Comparison of ENCODE assay signal across 9 cellular contexts in genomic region chr6:35496036-35496850, GRCh38. TPM values are rescaled to one million over a fixed set of nuclear protein-coding genes. Genes with fewer than 3 reads are reported as not detected.
A peak's percentile ranks its signal among the peaks of the same experiment; 100 is the strongest.
DNase-seq lines count a peak whose midpoint lies in the region; ATAC-seq, FAIRE-seq and TF ChIP-seq lines count a peak whose summit lies in the region.
"Had no signal": no experiment of that assay in that cellular context is flagged by ENCODE, and none has a peak within 500 bp of the region (broad histone marks: within the 10 kb centered on the region; RNA-seq: fewer than 3 reads in every experiment).

No MANE protein-coding gene starts in this region.

- no peaks in the 10 kb centered on the region for H3K36me3 ChIP-seq in BLaER1 treated with 17β-estradiol and CSF1 and Interleukin-3, amounts not matched to agents 10 nM and 100 nM
- no peaks in the 10 kb centered on the region for H3K36me3 ChIP-seq in KMS-11 (ENCODE audit: insufficient read depth)
- H3K36me3 ChIP-seq in bronchial epithelial cell (ENCODE audit: control insufficient read depth, insufficient read depth, low read length), result peaks cover 1% of the 10 kb centered on the region
- peaks cover 0 to 2% of the 10 kb centered on the region in 2 experiments; a peak in 1 of 5 replicates for H3K36me3 ChIP-seq in HepG2 (replicated peaks in 1 of 2; ENCODE audit: control insufficient read depth in 1 of 2, insufficient read depth in 2 of 2, low read length in 2 of 2)
- no peaks in the 10 kb centered on the region for H3K36me3 ChIP-seq in transverse colon

- no peaks in the 10 kb centered on the region for H3K79me2 ChIP-seq in KMS-11 (ENCODE audit: insufficient read depth, low read depth)
- peaks cover 46% of the 10 kb centered on the region for H3K79me2 ChIP-seq in HepG2 (ENCODE audit: insufficient read depth, low read length)

- TF ChIP-seq POLR2A in HepG2 (IDR thresholded peaks at IDR 0.05; ENCODE audit: insufficient read depth in 1 of 2, low read depth in 2 of 2, low read length in 2 of 2), result peak in 1 of 2 experiments; percentile 57; a peak in 2 of 4 replicates
- peak; percentile 43 for TF ChIP-seq POLR2A in transverse colon (IDR thresholded peaks at IDR 0.05)

- FAIRE-seq in bronchial epithelial cell (lab: Jason Lieb, UNC) (no peak), HepG2 (lab: Jason Lieb, UNC) (no peak)

- H4K20me1 ChIP-seq in BLaER1 treated with 17β-estradiol and CSF1 and Interleukin-3, amounts not matched to agents 10 nM and 100 nM, result peaks cover 16 to 81% (median 48%) of the 10 kb centered on the region in 11 experiments; a peak in 20 of 22 replicates
- H4K20me1 ChIP-seq in KMS-11 (ENCODE audit: insufficient read depth) (no peaks in the 10 kb centered on the region), HepG2 (ENCODE audit: insufficient read depth, low read length) (peaks cover 44% of the 10 kb centered on the region; the same call in 1 of the 2 replicates)

- H3K9ac ChIP-seq in BLaER1 treated with 17β-estradiol and CSF1 and Interleukin-3, amounts not matched to agents 10 nM and 100 nM, result peak overlapping the region in 5 of 11 experiments; percentile 13 to 68 (median 65); a peak in 7 of 22 replicates
- H3K9ac ChIP-seq in KMS-11 (no peak overlapping the region), HepG2 (ENCODE audit: insufficient read depth, low read depth, low read length) (peak overlapping the region; percentile 98)

- H3K4me2 ChIP-seq in BLaER1 treated with 17β-estradiol and CSF1 and Interleukin-3, amounts not matched to agents 10 nM and 100 nM, result peak overlapping the region; percentile 64 to 98 (median 95)
- peak overlapping the region; percentile 42; the same call in 1 of the 2 replicates for H3K4me2 ChIP-seq in KMS-11
- peak overlapping the region; percentile 96 for H3K4me2 ChIP-seq in HepG2 (ENCODE audit: low read depth, low read length)

- ATAC-seq in HepG2, result peak; percentile 80
- ATAC-seq in HG03354 (IDR thresholded peaks at IDR 0.05; ENCODE audit: poor library complexity, severe bottlenecking, unreplicated experiment), result no peak

- DNase-seq in bronchial epithelial cell (ENCODE audit: low read depth), result no peak
- DNase-seq in HepG2 (ENCODE audit: low spot score), result peak; percentile 43
- DNase-seq in transverse colon, result peak; percentile 58
- DNase-seq in stimulated activated CD4-positive, alpha-beta T cell treated with anti-CD3 and anti-CD28 coated beads, Interleukin-15, amount 100 ng/mL, for 24 hours, result no peak
- DNase-seq in GM20000 (ENCODE audit: low spot score), result no peak

- in situ Hi-C loops in HepG2 (cut with HindIII; ENCODE audit: extremely low pct_ligation_motif_present, low pct_unique_long_range_greater_than_20kb) (no loop called here), transverse colon (cut with MboI; ENCODE audit: low pct_ligation_motif_present in 1 of 4, low pct_unique_long_range_greater_than_20kb in 1 of 4, low sequenced_read_pairs in 3 of 4) (no loop called here)

- 0% methylated on average over 13 of the region's 64 CpGs for WGBS in HepG2 (ENCODE audit: low lambda C conversion rate)
- WGBS in transverse colon (ENCODE audit: low coverage in 1 of 2), 2 donors, result 11% methylated on average over 26 of the region's 64 CpGs; no CpG with 5 or more reads in 1 of the 2 donors

- intact Hi-C loops in HepG2 (cut with micrococcal nuclease; ENCODE audit: unreplicated experiment) (loop anchor here (1.0 kb wide), 1 partner anchor 154 kb away; the partner anchor contains the start of gene PPARD), transverse colon (cut with DNase I; ENCODE audit: low total_unique reads) (no loop called here)

- H2AFZ ChIP-seq in KMS-11 (ENCODE audit: low read depth) (peak overlapping the region; percentile 30; the same call in 1 of the 2 replicates), HepG2 (ENCODE audit: low read length) (no peak overlapping the region)

- BruUV-seq in HepG2 (replicated peaks; lab: Mats Ljungman, UMichigan), result no TSS peak

- peak; percentile 35; the same call in 1 of the 2 replicates for TF ChIP-seq RAD21 in HepG2 (CRISPR knock-in tag; IDR thresholded peaks at IDR 0.05)

- TF ChIP-seq EP300 in HepG2 (IDR thresholded peaks at IDR 0.05; ENCODE audit: low read depth in 2 of 2, low read length in 2 of 2) (no peak), HepG2 (CRISPR knock-in tag; IDR thresholded peaks at IDR 0.05; ENCODE audit: borderline replicate concordance) (no peak), transverse colon (IDR thresholded peaks at IDR 0.05; ENCODE audit: low read depth) (no peak)

- no peak for TF ChIP-seq CTCF in KMS-11 (conservative IDR thresholded peaks at IDR 0.05; ENCODE audit: low read depth, low read length)
- TF ChIP-seq CTCF in bronchial epithelial cell (IDR thresholded peaks at IDR 0.05; ENCODE audit: insufficient read depth, low read length, severe bottlenecking), result no peak
- TF ChIP-seq CTCF in HepG2 (CRISPR knock-in tag; IDR thresholded peaks at IDR 0.05), result no peak
- TF ChIP-seq CTCF in transverse colon (IDR thresholded peaks at IDR 0.05), result no peak
- TF ChIP-seq CTCF in GM20000 (IDR thresholded peaks at IDR 0.05; ENCODE audit: extremely low read depth, missing control alignments), result no peak

- H3K4me1 ChIP-seq in BLaER1 treated with 17β-estradiol and CSF1 and Interleukin-3, amounts not matched to agents 10 nM and 100 nM, result peaks cover 61 to 69% (median 66%) of the 10 kb centered on the region in 10 experiments
- H3K4me1 ChIP-seq in KMS-11 (ENCODE audit: low read depth, poor library complexity, severe bottlenecking) (peaks cover 18% of the 10 kb centered on the region), HepG2 (ENCODE audit: insufficient read depth, low read length) (peaks cover 64% of the 10 kb centered on the region), transverse colon (peaks cover 16 to 54% (median 47%) of the 10 kb centered on the region in 4 donors)

- H3K4me3 ChIP-seq in BLaER1 treated with 17β-estradiol and CSF1 and Interleukin-3, amounts not matched to agents 10 nM and 100 nM, result peak overlapping the region in 9 of 10 experiments; percentile 42 to 78 (median 72); a peak in 15 of 20 replicates
- H3K4me3 ChIP-seq in KMS-11 (IDR thresholded peaks at IDR 0.05; ENCODE audit: insufficient read depth, low read depth, low read length) (no peak overlapping the region), bronchial epithelial cell (ENCODE audit: low read depth, low read length) (peak overlapping the region; percentile 56), HepG2 (replicated peaks in 1 of 3; ENCODE audit: insufficient read depth in 1 of 3, low read depth in 2 of 3, low read length in 3 of 3) (peak overlapping the region; percentile 81 to 95 (median 94)), transverse colon (peak overlapping the region; percentile 64 to 98 (median 94))

- peaks cover 9 to 93% (median 19%) of the 10 kb centered on the region in 11 experiments; a peak in 21 of 22 replicates for H3K27me3 ChIP-seq in BLaER1 treated with 17β-estradiol and CSF1 and Interleukin-3, amounts not matched to agents 10 nM and 100 nM
- H3K27me3 ChIP-seq in KMS-11 (ENCODE audit: insufficient read depth, low read depth) (no peaks in the 10 kb centered on the region), bronchial epithelial cell (ENCODE audit: control insufficient read depth, insufficient read depth, low read length) (no peaks in the 10 kb centered on the region), HepG2 (ENCODE audit: control insufficient read depth in 1 of 2, insufficient read depth in 2 of 2, low read length in 2 of 2) (peaks cover 6 to 31% of the 10 kb centered on the region in 2 experiments; a peak in 4 of 5 replicates), transverse colon (peaks cover 11% of the 10 kb centered on the region)

- no peak overlapping the region for H3K27ac ChIP-seq in BLaER1 treated with 17β-estradiol and CSF1 and Interleukin-3, amounts not matched to agents 10 nM and 100 nM
- H3K27ac ChIP-seq in KMS-11 (no peak overlapping the region), HepG2 (ENCODE audit: extremely low read length, insufficient read depth, low read length) (peak overlapping the region; percentile 84), transverse colon (peak overlapping the region; percentile 94 to 99 (median 98))

- CTCF ChIA-PET in HepG2 (lab: Yijun Ruan, JAX; ENCODE audit: low intra/inter-chr PET ratio, low total read pairs), result no interaction called here

- H3K9me3 ChIP-seq in BLaER1 treated with 17β-estradiol and CSF1 and Interleukin-3, amounts not matched to agents 10 nM and 100 nM (replicated peaks in 1 of 11), result no peaks in the 10 kb centered on the region
- H3K9me3 ChIP-seq in HepG2 (ENCODE audit: low read length), result no peaks in the 10 kb centered on the region
- H3K9me3 ChIP-seq in transverse colon, result no peaks in the 10 kb centered on the region

- POLR2A ChIA-PET in HepG2 (lab: Yijun Ruan, JAX), result interaction anchor here (0.9 to 4.0 kb wide), 14 partner anchors 9 to 243 kb away, joined by 3 to 88 read pairs (median 4); partner anchors contain the start of genes RPL10A and ZNF76

RNA-seq across cellular contexts. Expression of gene TEAD3, which starts 0.6 kb away (rescaled TPM):
- total RNA-seq in bronchial epithelial cell (5.3 and 7.6 TPM in 2 replicates), HepG2 (2016; rRNA removed; fragmentation: Illumina TruSeq; extraction: Trizol) (14.4 and 15.1 TPM in 2 replicates), transverse colon (10 to 100 TPM; 23.0 to 67.7 (median 25.3) TPM)
- total RNA-seq in HepG2 (2016; cell fraction: cytosol; rRNA removed; fragmentation: Illumina TruSeq; extraction: Trizol; ENCODE audit: low read depth), result 3.9 and 4.4 TPM in 2 replicates
- 12.5 and 14.5 TPM in 2 replicates for total RNA-seq in HepG2 (2016; cell fraction: insoluble cytoplasmic fraction; rRNA removed; fragmentation: Illumina TruSeq; extraction: Trizol)
- total RNA-seq in HepG2 (2016; cell fraction: membrane; rRNA removed; fragmentation: Illumina TruSeq; extraction: Trizol), result 14.0 and 14.5 TPM in 2 replicates
- total RNA-seq in HepG2 (2016; cell fraction: nucleus; rRNA removed; fragmentation: Illumina TruSeq; extraction: Trizol), result 12.5 and 14.3 TPM in 2 replicates
- polyA plus RNA-seq in HepG2 (2011; rRNA removed), result 16.5 and 20.5 TPM in 2 replicates
- 11.8 and 14.3 TPM in 2 replicates for polyA plus RNA-seq in HepG2 (2011; cell fraction: cytosol; rRNA removed)
- 41.6 and 45.4 TPM in 2 replicates for polyA plus RNA-seq in HepG2 (2011; cell fraction: nucleus; rRNA removed)
- polyA plus RNA-seq in HepG2 (2012), result 19.1 and 24.4 TPM in 2 replicates
- polyA plus RNA-seq in HepG2 (2016; cell fraction: cytosol; fragmentation: Illumina TruSeq; extraction: Trizol; ENCODE audit: low read depth), result 5.1 and 5.5 TPM in 2 replicates
- polyA plus RNA-seq in HepG2 (2016; cell fraction: insoluble cytoplasmic fraction; fragmentation: Illumina TruSeq; extraction: Trizol; ENCODE audit: low read depth), result 22.1 and 28.5 TPM in 2 replicates
- polyA plus RNA-seq in HepG2 (2016; cell fraction: membrane; fragmentation: Illumina TruSeq; extraction: Trizol; ENCODE audit: low read depth), result 12.7 and 14.9 TPM in 2 replicates
- 41.9 and 43.9 TPM in 2 replicates for polyA plus RNA-seq in HepG2 (2016; cell fraction: nucleus; fragmentation: Illumina TruSeq; extraction: Trizol; ENCODE audit: insufficient read depth, low read depth)
- 6.0 and 22.8 TPM in 2 replicates for polyA minus RNA-seq in HepG2 (2011; rRNA and poly(A)+ RNA removed; ENCODE audit: low replicate concordance)
- 7.7 and 8.2 TPM in 2 replicates for polyA minus RNA-seq in HepG2 (2011; cell fraction: cytosol; rRNA and poly(A)+ RNA removed)
- polyA minus RNA-seq in HepG2 (2011; cell fraction: nucleus; rRNA and poly(A)+ RNA removed), result 7.9 and 8.6 TPM in 2 replicates

RNA-seq across cellular contexts. Expression of gene TULP1, which starts 16.5 kb away (rescaled TPM):
- total RNA-seq in bronchial epithelial cell (under 0.01 TPM in 1 of 2 replicates, not detected in the other), HepG2 (2016; rRNA removed; fragmentation: Illumina TruSeq; extraction: Trizol) (not detected in 2 replicates), transverse colon (not detected)
- total RNA-seq in HepG2 (2016; cell fraction: cytosol; rRNA removed; fragmentation: Illumina TruSeq; extraction: Trizol; ENCODE audit: low read depth), result 0.35 TPM in 1 of 2 replicates, not detected in the other
- total RNA-seq in HepG2 (2016; cell fraction: insoluble cytoplasmic fraction; rRNA removed; fragmentation: Illumina TruSeq; extraction: Trizol), result not detected in 2 replicates
- total RNA-seq in HepG2 (2016; cell fraction: membrane; rRNA removed; fragmentation: Illumina TruSeq; extraction: Trizol), result not detected in 2 replicates
- not detected in 2 replicates for total RNA-seq in HepG2 (2016; cell fraction: nucleus; rRNA removed; fragmentation: Illumina TruSeq; extraction: Trizol)
- polyA plus RNA-seq in HepG2 (2011; rRNA removed), result not detected in 2 replicates
- polyA plus RNA-seq in HepG2 (2011; cell fraction: cytosol; rRNA removed), result not detected in 2 replicates
- not detected in 2 replicates for polyA plus RNA-seq in HepG2 (2011; cell fraction: nucleus; rRNA removed)
- not detected in 2 replicates for polyA plus RNA-seq in HepG2 (2012)
- polyA plus RNA-seq in HepG2 (2016; cell fraction: cytosol; fragmentation: Illumina TruSeq; extraction: Trizol; ENCODE audit: low read depth), result not detected in 2 replicates
- not detected in 2 replicates for polyA plus RNA-seq in HepG2 (2016; cell fraction: insoluble cytoplasmic fraction; fragmentation: Illumina TruSeq; extraction: Trizol; ENCODE audit: low read depth)
- polyA plus RNA-seq in HepG2 (2016; cell fraction: membrane; fragmentation: Illumina TruSeq; extraction: Trizol; ENCODE audit: low read depth), result not detected in 2 replicates
- not detected in 2 replicates for polyA plus RNA-seq in HepG2 (2016; cell fraction: nucleus; fragmentation: Illumina TruSeq; extraction: Trizol; ENCODE audit: insufficient read depth, low read depth)
- not detected in 2 replicates for polyA minus RNA-seq in HepG2 (2011; rRNA and poly(A)+ RNA removed; ENCODE audit: low replicate concordance)
- not detected in 2 replicates for polyA minus RNA-seq in HepG2 (2011; cell fraction: cytosol; rRNA and poly(A)+ RNA removed)
- not detected in 2 replicates for polyA minus RNA-seq in HepG2 (2011; cell fraction: nucleus; rRNA and poly(A)+ RNA removed)
- total RNA-seq: renal cortical epithelial cell had no signal

RNA-seq across cellular contexts. Expression of gene RPL10A, which starts 28.0 kb away (rescaled TPM):
- 1,892 and 2,665 TPM in 2 replicates for total RNA-seq in bronchial epithelial cell
- total RNA-seq in HepG2 (2016; rRNA removed; fragmentation: Illumina TruSeq; extraction: Trizol), result 1,854 and 2,285 TPM in 2 replicates
- total RNA-seq in HepG2 (2016; cell fraction: cytosol; rRNA removed; fragmentation: Illumina TruSeq; extraction: Trizol; ENCODE audit: low read depth), result 2,437 and 2,775 TPM in 2 replicates
- total RNA-seq in HepG2 (2016; cell fraction: insoluble cytoplasmic fraction; rRNA removed; fragmentation: Illumina TruSeq; extraction: Trizol), result 1,859 and 2,386 TPM in 2 replicates
- total RNA-seq in HepG2 (2016; cell fraction: membrane; rRNA removed; fragmentation: Illumina TruSeq; extraction: Trizol), result 4,119 and 4,316 TPM in 2 replicates
- total RNA-seq in HepG2 (2016; cell fraction: nucleus; rRNA removed; fragmentation: Illumina TruSeq; extraction: Trizol), result 734 and 771 TPM in 2 replicates
- 2,253 and 2,726 TPM in 2 replicates for polyA plus RNA-seq in HepG2 (2011; rRNA removed)
- 2,315 and 3,589 TPM in 2 replicates for polyA plus RNA-seq in HepG2 (2011; cell fraction: cytosol; rRNA removed)
- 1,402 and 1,561 TPM in 2 replicates for polyA plus RNA-seq in HepG2 (2011; cell fraction: nucleus; rRNA removed)
- polyA plus RNA-seq in HepG2 (2012), result 2,161 and 2,246 TPM in 2 replicates
- polyA plus RNA-seq in HepG2 (2016; cell fraction: cytosol; fragmentation: Illumina TruSeq; extraction: Trizol; ENCODE audit: low read depth), result 3,096 and 3,343 TPM in 2 replicates
- polyA plus RNA-seq in HepG2 (2016; cell fraction: insoluble cytoplasmic fraction; fragmentation: Illumina TruSeq; extraction: Trizol; ENCODE audit: low read depth), result 2,345 and 2,428 TPM in 2 replicates
- polyA plus RNA-seq in HepG2 (2016; cell fraction: membrane; fragmentation: Illumina TruSeq; extraction: Trizol; ENCODE audit: low read depth), result 4,116 and 4,234 TPM in 2 replicates
- polyA plus RNA-seq in HepG2 (2016; cell fraction: nucleus; fragmentation: Illumina TruSeq; extraction: Trizol; ENCODE audit: insufficient read depth, low read depth), result 1,389 and 1,424 TPM in 2 replicates
- 921 and 1,139 TPM in 2 replicates for polyA minus RNA-seq in HepG2 (2011; rRNA and poly(A)+ RNA removed; ENCODE audit: low replicate concordance)
- 630 and 657 TPM in 2 replicates for polyA minus RNA-seq in HepG2 (2011; cell fraction: cytosol; rRNA and poly(A)+ RNA removed)
- 275 and 369 TPM in 2 replicates for polyA minus RNA-seq in HepG2 (2011; cell fraction: nucleus; rRNA and poly(A)+ RNA removed)
- 100 to 1,000 TPM; 323 to 991 (median 649) TPM for total RNA-seq in transverse colon

RNA-seq across cellular contexts. Expression of gene FANCE, which starts 44.1 kb away (rescaled TPM):
- 41.5 and 46.3 TPM in 2 replicates for total RNA-seq in bronchial epithelial cell
- 9.7 and 11.2 TPM in 2 replicates for total RNA-seq in HepG2 (2016; rRNA removed; fragmentation: Illumina TruSeq; extraction: Trizol)
- 1.9 and 2.5 TPM in 2 replicates for total RNA-seq in HepG2 (2016; cell fraction: cytosol; rRNA removed; fragmentation: Illumina TruSeq; extraction: Trizol; ENCODE audit: low read depth)
- total RNA-seq in HepG2 (2016; cell fraction: insoluble cytoplasmic fraction; rRNA removed; fragmentation: Illumina TruSeq; extraction: Trizol), result 9.2 and 10.0 TPM in 2 replicates
- total RNA-seq in HepG2 (2016; cell fraction: membrane; rRNA removed; fragmentation: Illumina TruSeq; extraction: Trizol), result 6.3 and 6.7 TPM in 2 replicates
- 4.8 and 7.1 TPM in 2 replicates for total RNA-seq in HepG2 (2016; cell fraction: nucleus; rRNA removed; fragmentation: Illumina TruSeq; extraction: Trizol)
- 7.1 and 7.9 TPM in 2 replicates for polyA plus RNA-seq in HepG2 (2011; rRNA removed)
- 6.3 and 6.8 TPM in 2 replicates for polyA plus RNA-seq in HepG2 (2011; cell fraction: cytosol; rRNA removed)
- 6.9 and 8.4 TPM in 2 replicates for polyA plus RNA-seq in HepG2 (2011; cell fraction: nucleus; rRNA removed)
- 4.1 and 4.3 TPM in 2 replicates for polyA plus RNA-seq in HepG2 (2012)
- 1.5 and 1.6 TPM in 2 replicates for polyA plus RNA-seq in HepG2 (2016; cell fraction: cytosol; fragmentation: Illumina TruSeq; extraction: Trizol; ENCODE audit: low read depth)
- polyA plus RNA-seq in HepG2 (2016; cell fraction: insoluble cytoplasmic fraction; fragmentation: Illumina TruSeq; extraction: Trizol; ENCODE audit: low read depth), result 7.5 and 8.6 TPM in 2 replicates
- 3.0 and 4.3 TPM in 2 replicates for polyA plus RNA-seq in HepG2 (2016; cell fraction: membrane; fragmentation: Illumina TruSeq; extraction: Trizol; ENCODE audit: low read depth)
- polyA plus RNA-seq in HepG2 (2016; cell fraction: nucleus; fragmentation: Illumina TruSeq; extraction: Trizol; ENCODE audit: insufficient read depth, low read depth), result 13.2 and 13.8 TPM in 2 replicates
- 14.3 and 23.1 TPM in 2 replicates for polyA minus RNA-seq in HepG2 (2011; rRNA and poly(A)+ RNA removed; ENCODE audit: low replicate concordance)
- polyA minus RNA-seq in HepG2 (2011; cell fraction: cytosol; rRNA and poly(A)+ RNA removed), result 5.5 TPM in 2 replicates
- 1.8 and 2.4 TPM in 2 replicates for polyA minus RNA-seq in HepG2 (2011; cell fraction: nucleus; rRNA and poly(A)+ RNA removed)
- 10 to 100 TPM in 1 of 4 donors, 1 to 10 TPM in 2, under 1 TPM in 1; 0.75 to 30.8 (median 3.8) TPM for total RNA-seq in transverse colon

Comparison
In these comparisons a context has a peak if more than half of its experiments do, and no peak if none do; other contexts are left out.
1. H3K27ac ChIP-seq: peak in HepG2 (single experiment) and transverse colon (4 of 4); none in BLaER1 treated with 17β-estradiol and CSF1 and Interleukin-3, amounts not matched to agents 10 nM and 100 nM (0 of 11) and KMS-11 (single experiment).
2. H3K4me2 ChIP-seq: peak in every context shown above with its lines; median percentile 96 in HepG2; 95 in BLaER1 treated with 17β-estradiol and CSF1 and Interleukin-3, amounts not matched to agents 10 nM and 100 nM; 42 in KMS-11.
3. DNase-seq: peak in HepG2 (single experiment) and transverse colon (single experiment); none in bronchial epithelial cell (single experiment), stimulated activated CD4-positive, alpha-beta T cell treated with anti-CD3 and anti-CD28 coated beads, Interleukin-15, amount 100 ng/mL, for 24 hours (single experiment) and GM20000 (single experiment).